In genomic region chr15:25682349-25682748, GRCh38 we compare ENCODE assay signal across 24 cellular contexts.
DNase-seq lines count a peak whose midpoint lies in the region; ATAC-seq and TF ChIP-seq lines count a peak whose summit lies in the region.
"Had no signal": no experiment of that assay in that cellular context is flagged by ENCODE, and none has a peak within 500 bp of the region (broad histone marks: within the 10 kb centered on the region; RNA-seq: fewer than 3 reads in every experiment).

No MANE protein-coding gene starts in this region.

- intact Hi-C loops in left ventricle myocardium inferior (cut with micrococcal nuclease), result no loop called here

- H3K4me3 ChIP-seq in left ventricle myocardium inferior (no peak overlapping the region), rectal smooth muscle tissue (ENCODE audit: low read length) (no peak overlapping the region)
- H3K4me3 ChIP-seq: adrenal gland, ovary had no signal

- no peak for DNase-seq in activated T-cell treated with anti-CD3 and anti-CD28 coated beads, Interleukin-2, amount 50 U/mL, for 24 hours
- DNase-seq in activated T-cell treated with anti-CD3 and anti-CD28 coated beads, Interleukin-2, amount 50 U/mL, for 4 hours, result no peak
- DNase-seq in left ventricle myocardium inferior, result peak; percentile 65
- no peak for DNase-seq in A172 (ENCODE audit: low spot score)
- no peak for DNase-seq in natural killer cell treated with Interleukin-12 subunit alpha and Interleukin-12 subunit beta and Interleukin-15 and Interleukin-18, amount 100 ng/mL, for 72 hours (ENCODE audit: low spot score)
- DNase-seq in NCI-H2196 (lab: John Stamatoyannopoulos, UW; ENCODE audit: unreplicated experiment), result no peak
- no peak for DNase-seq in stimulated activated CD4-positive, alpha-beta T cell treated with anti-CD3 and anti-CD28 coated beads, Interleukin-15, amount 100 ng/mL, for 24 hours
- DNase-seq: 8988T; activated CD4-positive, alpha-beta T cell treated with anti-CD3 and anti-CD28 coated beads, Interleukin-2, amount 50 U/mL, for 4 hours; activated gamma-delta T cell; BE2C; central memory CD4-positive, alpha-beta T cell; DND-41; MV-4-11; NCI-H2029; NCI-H446; ovary; SK-N-SH; stimulated activated naive CD4-positive, alpha-beta T cell had no signal

- H3K27me3 ChIP-seq in left ventricle myocardium inferior (ENCODE audit: low read depth) (no peaks in the 10 kb centered on the region), rectal smooth muscle tissue (ENCODE audit: control insufficient read depth, insufficient read depth, low read length) (no peaks in the 10 kb centered on the region)
- H3K27me3 ChIP-seq: adrenal gland, BE2C, ovary had no signal

- peak overlapping the region; percentile 29 for H3K27ac Mint-ChIP-seq in activated T-cell treated with anti-CD3 and anti-CD28 coated beads, Interleukin-2, amount 50 U/mL, for 24 hours
- H3K27ac Mint-ChIP-seq in natural killer cell treated with Interleukin-12 subunit alpha and Interleukin-12 subunit beta and Interleukin-15 and Interleukin-18, amount 100 ng/mL, for 72 hours, result no peak overlapping the region
- H3K27ac Mint-ChIP-seq: T-helper 2 cell treated with Interferon-gamma antibody and Interleukin-4, amounts not matched to agents 5 μg/mL and 100 μg/mL, for 36 hours; WTC11 had no signal

- peaks cover 28% of the 10 kb centered on the region for H3K4me1 ChIP-seq in left ventricle myocardium inferior
- peaks cover 16% of the 10 kb centered on the region for H3K4me1 ChIP-seq in rectal smooth muscle tissue (ENCODE audit: control insufficient read depth, insufficient read depth, low read length)
- H3K4me1 ChIP-seq: BE2C had no signal

- H3K36me3 ChIP-seq in left ventricle myocardium inferior, result no peaks in the 10 kb centered on the region
- peaks cover 6% of the 10 kb centered on the region for H3K36me3 ChIP-seq in rectal smooth muscle tissue (ENCODE audit: control insufficient read depth, insufficient read depth, low read length)
- H3K36me3 ChIP-seq: adrenal gland, BE2C, ovary had no signal

- no peaks in the 10 kb centered on the region for H3K9me3 ChIP-seq in left ventricle myocardium inferior (replicated peaks)
- H3K9me3 ChIP-seq: adrenal gland, BE2C, ovary, SK-N-SH had no signal

- no peak for TF ChIP-seq CTCF in left ventricle myocardium inferior (IDR thresholded peaks at IDR 0.05; ENCODE audit: borderline replicate concordance)

- H3K27me3 Mint-ChIP-seq in activated T-cell treated with anti-CD3 and anti-CD28 coated beads, Interleukin-2, amount 50 U/mL, for 24 hours, result no peaks in the 10 kb centered on the region
- H3K27me3 Mint-ChIP-seq in activated T-cell treated with anti-CD3 and anti-CD28 coated beads, Interleukin-2, amount 50 U/mL, for 4 hours (ENCODE audit: low read depth), result no peaks in the 10 kb centered on the region
- H3K27me3 Mint-ChIP-seq in natural killer cell treated with Interleukin-12 subunit alpha and Interleukin-12 subunit beta and Interleukin-15 and Interleukin-18, amount 100 ng/mL, for 72 hours, result no peaks in the 10 kb centered on the region

- ATAC-seq in activated T-cell treated with anti-CD3 and anti-CD28 coated beads, Interleukin-2, amount 50 U/mL, for 4 hours, result no peak
- no peak for ATAC-seq in natural killer cell treated with Interleukin-12 subunit alpha and Interleukin-12 subunit beta and Interleukin-15 and Interleukin-18, amount 100 ng/mL, for 72 hours
- ATAC-seq: WTC11 had no signal

- peak overlapping the region; percentile 61 for H3K27ac ChIP-seq in left ventricle myocardium inferior (replicated peaks)
- peak overlapping the region; percentile 11 for H3K27ac ChIP-seq in rectal smooth muscle tissue (ENCODE audit: low read depth, low read length)
- H3K27ac ChIP-seq: KMS-11, ovary had no signal

- peaks cover 4% of the 10 kb centered on the region for H3K4me1 Mint-ChIP-seq in activated T-cell treated with anti-CD3 and anti-CD28 coated beads, Interleukin-2, amount 50 U/mL, for 24 hours (ENCODE audit: low read depth)
- H3K4me1 Mint-ChIP-seq in activated T-cell treated with anti-CD3 and anti-CD28 coated beads, Interleukin-2, amount 50 U/mL, for 4 hours (ENCODE audit: low read depth), result no peaks in the 10 kb centered on the region
- peaks cover 0 to 2% of the 10 kb centered on the region in 2 donors for H3K4me1 Mint-ChIP-seq in natural killer cell treated with Interleukin-12 subunit alpha and Interleukin-12 subunit beta and Interleukin-15 and Interleukin-18, amount 100 ng/mL, for 72 hours (ENCODE audit: low read depth in 2 of 2)

- H3K9me3 Mint-ChIP-seq in activated T-cell treated with anti-CD3 and anti-CD28 coated beads, Interleukin-2, amount 50 U/mL, for 24 hours, result no peaks in the 10 kb centered on the region
- no peaks in the 10 kb centered on the region for H3K9me3 Mint-ChIP-seq in activated T-cell treated with anti-CD3 and anti-CD28 coated beads, Interleukin-2, amount 50 U/mL, for 4 hours
- H3K9me3 Mint-ChIP-seq in natural killer cell treated with Interleukin-12 subunit alpha and Interleukin-12 subunit beta and Interleukin-15 and Interleukin-18, amount 100 ng/mL, for 72 hours, result no peaks in the 10 kb centered on the region
- H3K9me3 Mint-ChIP-seq: T-helper 2 cell treated with Interferon-gamma antibody and Interleukin-4, amounts not matched to agents 5 μg/mL and 100 μg/mL, for 36 hours had no signal

- no peak overlapping the region for H3K9ac ChIP-seq in rectal smooth muscle tissue (ENCODE audit: low read length)
- H3K9ac ChIP-seq: KMS-11, SK-N-SH had no signal

- H3K36me3 Mint-ChIP-seq in activated T-cell treated with anti-CD3 and anti-CD28 coated beads, Interleukin-2, amount 50 U/mL, for 24 hours (ENCODE audit: low read depth), result peaks cover 84% of the 10 kb centered on the region
- peaks cover 43% of the 10 kb centered on the region for H3K36me3 Mint-ChIP-seq in activated T-cell treated with anti-CD3 and anti-CD28 coated beads, Interleukin-2, amount 50 U/mL, for 4 hours (ENCODE audit: insufficient read depth)
- peaks cover 4% of the 10 kb centered on the region for H3K36me3 Mint-ChIP-seq in natural killer cell treated with Interleukin-12 subunit alpha and Interleukin-12 subunit beta and Interleukin-15 and Interleukin-18, amount 100 ng/mL, for 72 hours

- H3K4me3 Mint-ChIP-seq in activated T-cell treated with anti-CD3 and anti-CD28 coated beads, Interleukin-2, amount 50 U/mL, for 24 hours, result no peak overlapping the region
- no peak overlapping the region for H3K4me3 Mint-ChIP-seq in activated T-cell treated with anti-CD3 and anti-CD28 coated beads, Interleukin-2, amount 50 U/mL, for 4 hours
- no peak overlapping the region for H3K4me3 Mint-ChIP-seq in natural killer cell treated with Interleukin-12 subunit alpha and Interleukin-12 subunit beta and Interleukin-15 and Interleukin-18, amount 100 ng/mL, for 72 hours
- H3K4me3 Mint-ChIP-seq: T-helper 2 cell treated with Interferon-gamma antibody and Interleukin-4, amounts not matched to agents 5 μg/mL and 100 μg/mL, for 36 hours; WTC11 had no signal
